Comparison of ENCODE assay signal across 21 cellular contexts in genomic region chr1:225629483-225629882, GRCh38. TPM values are rescaled to one million over a fixed set of nuclear protein-coding genes. Genes with fewer than 3 reads are reported as not detected.
"Had no signal": no experiment of that assay in that cellular context is flagged by ENCODE, and none has a peak within 500 bp of the region (broad histone marks: within the 10 kb centered on the region; RNA-seq: fewer than 3 reads in every experiment).

No MANE protein-coding gene starts in this region.

- H3K4me1 ChIP-seq: parathyroid adenoma had no signal

- H3K9me3 Mint-ChIP-seq: memory B cell; natural killer cell; stimulated activated naive B cell treated with anti-CD40 and anti-IgM and Interleukin-4, amounts not matched to agents 10 μg/mL and 1 μg/mL and 100 μg/mL, for 72 hours; stimulated activated naive CD8-positive, alpha-beta T cell treated with anti-CD3 and anti-CD28 coated beads, Interleukin-15, Interleukin-2, amounts not matched to agents 100 ng/mL and 50 ng/mL, for 24 hours had no signal

- H3K4me1 Mint-ChIP-seq: memory B cell, natural killer cell had no signal

- DNase-seq: cortex of kidney; gastrocnemius medialis; head of caudate nucleus; left ventricle myocardium superior; natural killer cell; right cardiac atrium; stimulated activated CD4-positive, alpha-beta T cell treated with anti-CD3 and anti-CD28 coated beads, Interleukin-15, amount 100 ng/mL, for 24 hours; stimulated activated CD4-positive, alpha-beta T cell treated with anti-CD3 and anti-CD28 coated beads, Interleukin-2, amount 100 ng/mL, for 48 hours; stimulated activated naive B cell treated with anti-CD40 and anti-IgM and Interleukin-4, amounts not matched to agents 10 μg/mL and 1 μg/mL and 100 μg/mL, for 72 hours; upper lobe of left lung; uterus had no signal

- H3K27ac ChIP-seq: gastrocnemius medialis, neutrophil, parathyroid adenoma, skin epidermis, thoracic aorta, tibial nerve, upper lobe of left lung, uterus had no signal

- H3K9me3 ChIP-seq: gastrocnemius medialis, neutrophil, thoracic aorta, tibial nerve, upper lobe of left lung, uterus had no signal

- H3K27me3 Mint-ChIP-seq: progenitor cell of endocrine pancreas; stimulated activated naive B cell treated with anti-CD40 and anti-IgM and Interleukin-4, amounts not matched to agents 10 μg/mL and 1 μg/mL and 100 μg/mL, for 72 hours had no signal

- H3K4me3 Mint-ChIP-seq: memory B cell; natural killer cell; stimulated activated naive B cell treated with anti-CD40 and anti-IgM and Interleukin-4, amounts not matched to agents 10 μg/mL and 1 μg/mL and 100 μg/mL, for 72 hours; stimulated activated naive CD8-positive, alpha-beta T cell treated with anti-CD3 and anti-CD28 coated beads, Interleukin-15, Interleukin-2, amounts not matched to agents 100 ng/mL and 50 ng/mL, for 24 hours had no signal

- H2AFZ ChIP-seq: parathyroid adenoma had no signal

- H3K27me3 ChIP-seq: gastrocnemius medialis, neutrophil, tibial nerve, upper lobe of left lung, uterus had no signal

- H3K27ac Mint-ChIP-seq: memory B cell; natural killer cell; stimulated activated naive B cell treated with anti-CD40 and anti-IgM and Interleukin-4, amounts not matched to agents 10 μg/mL and 1 μg/mL and 100 μg/mL, for 72 hours; stimulated activated naive CD8-positive, alpha-beta T cell treated with anti-CD3 and anti-CD28 coated beads, Interleukin-15, Interleukin-2, amounts not matched to agents 100 ng/mL and 50 ng/mL, for 24 hours had no signal

- FAIRE-seq: keratinocyte had no signal

- ATAC-seq: gastrocnemius medialis; left ventricle myocardium superior; natural killer cell; right cardiac atrium; stimulated activated naive B cell treated with anti-CD40 and anti-IgM and Interleukin-4, amounts not matched to agents 10 μg/mL and 1 μg/mL and 100 μg/mL, for 72 hours had no signal

- H3K9ac ChIP-seq: parathyroid adenoma had no signal

- H3K4me3 ChIP-seq: gastrocnemius medialis, lung, skin epidermis, thoracic aorta, tibial nerve, upper lobe of left lung, uterus had no signal

- H3K36me3 ChIP-seq: gastrocnemius medialis, neutrophil, thoracic aorta, tibial nerve, upper lobe of left lung, uterus had no signal

- H3K36me3 Mint-ChIP-seq: memory B cell, natural killer cell had no signal

RNA-seq across cellular contexts. Expression of gene ENAH, which starts 23.4 kb away (rescaled TPM):
- total RNA-seq: natural killer cell had no signal
